1 cellular context compared by ENCODE assay signal in the genomic region with DNA sequence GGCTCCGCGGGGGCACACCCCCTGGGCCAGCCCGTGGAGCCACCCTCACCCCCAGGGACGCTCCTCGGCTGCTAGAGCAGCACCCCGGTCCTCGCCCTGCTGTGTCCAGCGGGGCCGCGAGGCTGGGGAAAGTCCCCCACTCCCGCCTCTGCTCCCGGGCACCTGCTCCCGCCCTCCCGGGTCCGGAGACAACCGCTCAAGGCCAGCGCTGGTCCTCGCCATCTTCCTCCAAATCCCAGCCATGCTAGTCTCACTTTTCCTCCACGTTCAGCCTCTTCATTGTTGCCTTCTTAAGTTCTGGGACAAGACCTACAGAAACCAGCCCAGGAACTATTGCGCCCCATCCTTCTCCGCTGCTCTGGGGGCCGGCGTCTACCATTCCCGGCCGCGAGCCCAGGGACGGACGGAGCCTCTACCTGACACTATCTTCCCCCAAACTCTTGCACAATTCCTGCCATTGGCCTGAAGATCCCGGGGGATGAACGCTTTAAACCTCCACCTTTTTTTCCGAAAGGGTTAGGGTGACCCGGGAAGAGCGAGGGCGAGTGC.
TF ChIP-seq lines count a peak whose summit lies in the region.

No MANE protein-coding gene starts in this region.

TF ChIP-seq in HepG2, 621 proteins besides CTCF, POLR2A, EP300 and RAD21:
- TF ChIP-seq ZFP37 (CRISPR knock-in tag; IDR thresholded peaks at IDR 0.05; ENCODE audit: borderline replicate concordance) (no peak), ZNF343 (CRISPR knock-in tag; IDR thresholded peaks at IDR 0.05) (no peak), ZNF205 (CRISPR knock-in tag; IDR thresholded peaks at IDR 0.05) (no peak), CEBPB (IDR thresholded peaks at IDR 0.05; ENCODE audit: borderline replicate concordance, low read depth, low read length) (peak; percentile 45; the same call in 1 of the 2 replicates)
